In the genomic region with DNA sequence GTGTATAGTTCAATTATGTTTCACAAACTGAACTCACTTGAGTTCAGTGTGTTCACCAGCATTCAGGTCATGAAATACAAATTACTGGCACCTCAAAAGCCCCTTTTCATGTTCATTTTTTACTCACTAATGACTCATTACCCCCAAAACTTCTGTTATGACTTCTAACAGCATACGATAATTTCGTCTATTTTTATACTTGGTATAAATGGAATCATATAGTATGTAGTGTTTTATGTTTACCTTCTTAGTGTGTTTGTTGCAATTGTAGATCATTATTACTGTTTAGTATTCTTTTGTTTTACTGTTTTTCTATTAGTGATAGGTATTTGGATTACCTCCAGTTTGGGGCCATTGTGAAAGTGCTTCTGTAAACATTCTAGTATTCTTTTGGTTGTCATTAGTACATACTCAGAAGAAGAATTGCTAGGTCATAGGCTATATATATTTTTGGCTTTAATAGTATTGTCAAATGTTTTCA, we compare ENCODE assay signal across 1 cellular context.
TF ChIP-seq lines count a peak whose summit lies in the region.

No MANE protein-coding gene starts in this region.

TF ChIP-seq in HepG2, 621 proteins besides CTCF, POLR2A, EP300 and RAD21:
- TF ChIP-seq SAFB2 (CRISPR knock-in tag; IDR thresholded peaks at IDR 0.05; ENCODE audit: borderline replicate concordance, low read depth) (no peak), ZNF75D (CRISPR knock-in tag; IDR thresholded peaks at IDR 0.05; ENCODE audit: borderline replicate concordance) (no peak), CHD4 (IDR thresholded peaks at IDR 0.05; ENCODE audit: borderline replicate concordance, low read length) (no peak), PPARG (CRISPR knock-in tag; conservative IDR thresholded peaks at IDR 0.05) (no peak), PRMT3 (CRISPR knock-in tag; IDR thresholded peaks at IDR 0.05; ENCODE audit: borderline replicate concordance, low read depth) (no peak), ZNF17 (CRISPR knock-in tag; IDR thresholded peaks at IDR 0.05) (no peak), PCBP1 (IDR thresholded peaks at IDR 0.05; ENCODE audit: borderline replicate concordance, low read depth, low read length) (no peak), TRIM24 (CRISPR knock-in tag; IDR thresholded peaks at IDR 0.05) (no peak), THYN1 (CRISPR knock-in tag; IDR thresholded peaks at IDR 0.05; ENCODE audit: borderline replicate concordance, low read depth) (no peak), SALL1 (CRISPR knock-in tag; IDR thresholded peaks at IDR 0.05) (no peak), CC2D1A (CRISPR knock-in tag; IDR thresholded peaks at IDR 0.05) (no peak), SMYD3 (CRISPR knock-in tag; IDR thresholded peaks at IDR 0.05) (no peak), PHF20 (CRISPR knock-in tag; IDR thresholded peaks at IDR 0.05) (no peak), MIER3 (CRISPR knock-in tag; IDR thresholded peaks at IDR 0.05; ENCODE audit: borderline replicate concordance) (no peak)
- TF ChIP-seq, protein P1, sequence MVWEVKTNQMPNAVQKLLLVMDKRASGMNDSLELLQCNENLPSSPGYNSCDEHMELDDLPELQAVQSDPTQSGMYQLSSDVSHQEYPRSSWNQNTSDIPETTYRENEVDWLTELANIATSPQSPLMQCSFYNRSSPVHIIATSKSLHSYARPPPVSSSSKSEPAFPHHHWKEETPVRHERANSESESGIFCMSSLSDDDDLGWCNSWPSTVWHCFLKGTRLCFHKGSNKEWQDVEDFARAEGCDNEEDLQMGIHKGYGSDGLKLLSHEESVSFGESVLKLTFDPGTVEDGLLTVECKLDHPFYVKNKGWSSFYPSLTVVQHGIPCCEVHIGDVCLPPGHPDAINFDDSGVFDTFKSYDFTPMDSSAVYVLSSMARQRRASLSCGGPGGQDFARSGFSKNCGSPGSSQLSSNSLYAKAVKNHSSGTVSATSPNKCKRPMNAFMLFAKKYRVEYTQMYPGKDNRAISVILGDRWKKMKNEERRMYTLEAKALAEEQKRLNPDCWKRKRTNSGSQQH (CRISPR knock-in tag; IDR thresholded peaks at IDR 0.05; ENCODE audit: low read depth), result no peak
- TF ChIP-seq, protein P2, sequence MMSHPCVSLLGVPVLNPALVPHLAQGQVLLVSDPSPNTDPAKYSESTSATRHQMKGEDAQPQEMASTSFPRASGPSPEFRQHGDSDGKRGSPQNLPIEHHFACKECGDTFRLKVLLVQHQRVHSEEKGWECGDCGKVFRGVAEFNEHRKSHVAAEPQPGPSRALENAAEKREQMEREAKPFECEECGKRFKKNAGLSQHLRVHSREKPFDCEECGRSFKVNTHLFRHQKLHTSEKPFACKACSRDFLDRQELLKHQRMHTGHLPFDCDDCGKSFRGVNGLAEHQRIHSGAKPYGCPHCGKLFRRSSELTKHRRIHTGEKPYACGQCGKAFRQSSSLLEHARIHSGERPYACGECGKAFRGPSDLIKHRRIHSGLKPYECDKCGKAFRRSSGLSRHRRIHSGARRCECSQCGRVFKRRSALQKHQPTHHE (CRISPR knock-in tag; IDR thresholded peaks at IDR 0.05; ENCODE audit: borderline replicate concordance), result no peak
- TF ChIP-seq, protein P3, sequence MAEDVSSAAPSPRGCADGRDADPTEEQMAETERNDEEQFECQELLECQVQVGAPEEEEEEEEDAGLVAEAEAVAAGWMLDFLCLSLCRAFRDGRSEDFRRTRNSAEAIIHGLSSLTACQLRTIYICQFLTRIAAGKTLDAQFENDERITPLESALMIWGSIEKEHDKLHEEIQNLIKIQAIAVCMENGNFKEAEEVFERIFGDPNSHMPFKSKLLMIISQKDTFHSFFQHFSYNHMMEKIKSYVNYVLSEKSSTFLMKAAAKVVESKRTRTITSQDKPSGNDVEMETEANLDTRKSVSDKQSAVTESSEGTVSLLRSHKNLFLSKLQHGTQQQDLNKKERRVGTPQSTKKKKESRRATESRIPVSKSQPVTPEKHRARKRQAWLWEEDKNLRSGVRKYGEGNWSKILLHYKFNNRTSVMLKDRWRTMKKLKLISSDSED (CRISPR knock-in tag; IDR thresholded peaks at IDR 0.05), result no peak
TF ChIP-seq in HepG2: peak in this region for 0.
